11 cellular contexts compared by ENCODE assay signal in genomic region chrX:107935664-107936433, GRCh38. TPM values are rescaled to one million over a fixed set of nuclear protein-coding genes. Genes with fewer than 3 reads are reported as not detected.
DNase-seq lines count a peak whose midpoint lies in the region; ATAC-seq and TF ChIP-seq lines count a peak whose summit lies in the region.
"Had no signal": no experiment of that assay in that cellular context is flagged by ENCODE, and none has a peak within 500 bp of the region (broad histone marks: within the 10 kb centered on the region; RNA-seq: fewer than 3 reads in every experiment).

No MANE protein-coding gene starts in this region.

- H3K27me3 Mint-ChIP-seq in Calu3 (ENCODE audit: unreplicated experiment) (no peaks in the 10 kb centered on the region), neural progenitor cell (ENCODE audit: insufficient read depth, low read depth) (peaks cover 5% of the 10 kb centered on the region)

- H3F3A ChIP-seq in neural progenitor cell (ENCODE audit: low read depth), result no peaks in the 10 kb centered on the region

- H3K4me1 Mint-ChIP-seq in Calu3 (ENCODE audit: low read depth, unreplicated experiment) (peaks cover 11% of the 10 kb centered on the region), neural progenitor cell (no peaks in the 10 kb centered on the region)

- H3K9ac ChIP-seq in neural progenitor cell, result no peak overlapping the region

- H3K27ac ChIP-seq in epithelial cell of prostate (peak overlapping the region; percentile 80), neural progenitor cell (no peak overlapping the region)
- H3K27ac ChIP-seq: WERI-Rb-1 had no signal

- peak overlapping the region; percentile 84 for H2AFZ ChIP-seq in neural progenitor cell (replicated peaks)

- H3K36me3 ChIP-seq in neural progenitor cell, result no peaks in the 10 kb centered on the region
- H3K36me3 ChIP-seq in MG63, result no peaks in the 10 kb centered on the region
- H3K36me3 ChIP-seq: WERI-Rb-1 had no signal

- intact Hi-C loops in Calu3 (cut with micrococcal nuclease; ENCODE audit: unreplicated experiment), result no loop called here

- H3K4me1 ChIP-seq in neural progenitor cell, result no peaks in the 10 kb centered on the region

- no peaks in the 10 kb centered on the region for H3K79me2 ChIP-seq in neural progenitor cell (ENCODE audit: low read depth)

- CTCF ChIA-PET in Calu3 (lab: Charles Lee), result no interaction called here

- H3K27me3 ChIP-seq in neural progenitor cell, result peaks cover 16% of the 10 kb centered on the region
- no peaks in the 10 kb centered on the region for H3K27me3 ChIP-seq in MG63

- TF ChIP-seq CTCF in Calu3 (IDR thresholded peaks at IDR 0.05; ENCODE audit: unreplicated experiment) (no peak), neural progenitor cell (IDR thresholded peaks at IDR 0.05) (no peak)

- BruUV-seq in Calu3 (replicated peaks; lab: Mats Ljungman, UMichigan), result no TSS peak

- H3K9me3 ChIP-seq in neural progenitor cell (ENCODE audit: low read depth) (no peaks in the 10 kb centered on the region), MG63 (no peaks in the 10 kb centered on the region)

- ATAC-seq in GM21717 (IDR thresholded peaks at IDR 0.05; ENCODE audit: unreplicated experiment) (no peak), GM19455 (IDR thresholded peaks at IDR 0.05; ENCODE audit: unreplicated experiment) (no peak)

- peak overlapping the region; percentile 78 for H3K4me3 Mint-ChIP-seq in Calu3 (ENCODE audit: low read depth, unreplicated experiment)
- no peak overlapping the region for H3K4me3 Mint-ChIP-seq in neural progenitor cell

- H3K36me3 Mint-ChIP-seq in Calu3 (ENCODE audit: insufficient read depth, unreplicated experiment), result peaks cover 13% of the 10 kb centered on the region
- H3K36me3 Mint-ChIP-seq in neural progenitor cell, result no peaks in the 10 kb centered on the region

- H3K27ac Mint-ChIP-seq in Calu3 (ENCODE audit: unreplicated experiment) (peak overlapping the region; percentile 30), neural progenitor cell (no peak overlapping the region)

- H3K4me3 ChIP-seq in neural progenitor cell, result peak overlapping the region; percentile 47
- no peak overlapping the region for H3K4me3 ChIP-seq in MG63

- H3K9me3 Mint-ChIP-seq in Calu3 (ENCODE audit: low read depth, unreplicated experiment) (no peaks in the 10 kb centered on the region), neural progenitor cell (peaks cover 4% of the 10 kb centered on the region)

- peak overlapping the region; percentile 73 for H3K4me2 ChIP-seq in neural progenitor cell

- no peaks in the 10 kb centered on the region for H4K20me1 ChIP-seq in neural progenitor cell (ENCODE audit: low read depth)

- DNase-seq in Calu3 (peak; percentile 21), NCI-H2227 treated with DMSO at 0.1 percent for 48 hours (lab: John Stamatoyannopoulos, UW) (peak; percentile 22), epithelial cell of prostate (ENCODE audit: low read depth, low spot score) (peak; percentile 2), neural progenitor cell (ENCODE audit: low spot score) (peak; percentile 23), A172 (ENCODE audit: low spot score) (no peak), MG63 (no peak)
- DNase-seq: effector CD4-positive, alpha-beta T cell; NCI-H187; WERI-Rb-1 had no signal

RNA-seq across cellular contexts. Expression of gene TEX13B, which starts 46.3 kb away (rescaled TPM):
- total RNA-seq in Calu3 (2022), result not detected in 2 replicates
- total RNA-seq in neural progenitor cell (ENCODE audit: low replicate concordance), result not detected in 2 replicates
- total RNA-seq in A172 (2014; rRNA removed; shearing (Covaris generic)), result not detected in 2 replicates
- total RNA-seq in MG63 (2014; rRNA removed; shearing (Covaris generic); ENCODE audit: low replicate concordance), result not detected in 2 replicates

Comparison
In these comparisons a context has a peak if more than half of its experiments do, and no peak if none do; other contexts are left out.
1. DNase-seq: peak in Calu3 (single experiment), NCI-H2227 treated with DMSO at 0.1 percent for 48 hours (single experiment), epithelial cell of prostate (single experiment) and neural progenitor cell (single experiment); none in A172 (single experiment) and MG63 (single experiment).